Comparison of ENCODE assay signal across 6 cellular contexts in genomic region chr4:183324056-183324455, GRCh38. TPM values are rescaled to one million over a fixed set of nuclear protein-coding genes. Genes with fewer than 3 reads are reported as not detected.
"Had no signal": no experiment of that assay in that cellular context is flagged by ENCODE, and none has a peak within 500 bp of the region (broad histone marks: within the 10 kb centered on the region; RNA-seq: fewer than 3 reads in every experiment).

No MANE protein-coding gene starts in this region.

RNA-seq across cellular contexts. Expression of gene CLDN24, which starts 1.8 kb away (rescaled TPM):
- total RNA-seq: HepG2, HT-29, HT1080, IMR-90, K562 had no signal
- polyA plus RNA-seq: HepG2, IgD-negative memory B cell, IMR-90, K562 had no signal

RNA-seq across cellular contexts. Expression of gene CLDN22, which starts 4.0 kb away (rescaled TPM):
- total RNA-seq: HepG2, HT-29, HT1080, IMR-90, K562 had no signal
- polyA plus RNA-seq: IgD-negative memory B cell, IMR-90 had no signal
